Comparison of ENCODE assay signal across 8 cellular contexts in the genomic region with DNA sequence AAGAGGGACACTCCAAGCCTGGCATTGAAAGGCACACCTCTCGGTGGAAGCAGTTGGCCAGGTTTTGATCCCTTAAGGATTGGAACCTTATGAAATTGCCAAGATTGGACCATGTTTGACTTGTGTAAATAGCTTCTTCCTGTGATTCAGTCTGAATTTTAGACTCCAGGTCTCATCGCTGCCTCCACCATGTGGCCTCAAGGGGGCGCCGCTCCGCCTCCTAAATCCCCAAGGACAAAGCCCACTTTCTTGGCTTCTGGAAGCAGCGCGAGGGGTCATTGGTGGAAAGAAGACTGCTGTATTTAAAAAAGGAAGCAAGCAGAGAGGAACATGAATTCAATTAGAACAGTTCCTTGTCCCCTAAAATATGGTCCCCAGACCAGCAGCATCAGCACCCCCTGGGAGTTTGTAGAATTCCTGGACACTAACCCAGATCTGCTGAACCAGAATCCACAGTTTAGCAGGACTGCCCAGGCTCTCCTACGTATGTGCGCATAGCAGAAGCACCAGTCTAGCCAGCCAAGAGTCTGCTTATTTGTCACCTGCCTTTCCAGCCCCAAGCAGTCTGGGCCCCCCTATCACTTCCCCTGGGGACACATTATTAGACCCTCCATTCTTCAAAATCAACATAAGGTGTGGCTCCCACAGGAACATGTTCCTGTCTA.
DNase-seq lines count a peak whose midpoint lies in the region; ATAC-seq and TF ChIP-seq lines count a peak whose summit lies in the region.

No MANE protein-coding gene starts in this region.

- TF ChIP-seq CTCF in mammary epithelial cell (conservative IDR thresholded peaks at IDR 0.05 in 1 of 2, IDR thresholded peaks at IDR 0.05 in 1 of 2; ENCODE audit: extremely low read depth in 1 of 2, insufficient read depth in 1 of 2, low read depth in 1 of 2, low read length in 2 of 2) (peak; percentile 79 to 83), testis (IDR thresholded peaks at IDR 0.05) (peak; percentile 28 to 74 (median 66))

- H3K4me3 ChIP-seq in BLaER1 treated with 17β-estradiol and CSF1 and Interleukin-3, amounts not matched to agents 10 nM and 100 nM, result no peak overlapping the region
- H3K4me3 ChIP-seq in H7 (ENCODE audit: insufficient read depth, low read depth, low read length), result no peak overlapping the region
- no peak overlapping the region for H3K4me3 ChIP-seq in mammary epithelial cell (replicated peaks in 1 of 3; ENCODE audit: insufficient read depth in 1 of 3, low read depth in 2 of 3, low read length in 3 of 3)
- no peak overlapping the region for H3K4me3 ChIP-seq in testis

- ATAC-seq in left lobe of liver (peak; percentile 80), GM21786 (IDR thresholded peaks at IDR 0.05; ENCODE audit: unreplicated experiment) (no peak), HG02970 (IDR thresholded peaks at IDR 0.05; ENCODE audit: low FRiP score, unreplicated experiment) (no peak)

- CTCF ChIA-PET in mammary epithelial cell (lab: Charles Lee; ENCODE audit: low non-redundant PET), result interaction anchor here (0.6 to 0.7 kb wide), 4 partner anchors 10 to 559 kb away, joined by 3 to 22 read pairs (median 5); no protein-coding TSS in a partner anchor

- H3K27me3 ChIP-seq in BLaER1 treated with 17β-estradiol and CSF1 and Interleukin-3, amounts not matched to agents 10 nM and 100 nM, result no peaks in the 10 kb centered on the region
- H3K27me3 ChIP-seq in H7 (ENCODE audit: control insufficient read depth, insufficient read depth, low read length) (no peaks in the 10 kb centered on the region), mammary epithelial cell (ENCODE audit: insufficient read depth, low read length) (no peaks in the 10 kb centered on the region), testis (no peaks in the 10 kb centered on the region)

- peak overlapping the region; percentile 25 to 93 (median 69) for H3K4me2 ChIP-seq in BLaER1 treated with 17β-estradiol and CSF1 and Interleukin-3, amounts not matched to agents 10 nM and 100 nM
- H3K4me2 ChIP-seq in mammary epithelial cell (ENCODE audit: insufficient read depth, low read depth, low read length), result no peak overlapping the region

- H3K4me1 ChIP-seq in BLaER1 treated with 17β-estradiol and CSF1 and Interleukin-3, amounts not matched to agents 10 nM and 100 nM, result peaks cover 70 to 87% (median 81%) of the 10 kb centered on the region in 10 experiments
- H3K4me1 ChIP-seq in mammary epithelial cell (ENCODE audit: insufficient read depth, low read length) (peaks cover 14% of the 10 kb centered on the region), testis (peaks cover 33% of the 10 kb centered on the region)

- no TSS peak for BruUV-seq in mammary epithelial cell (replicated peaks; lab: Mats Ljungman, UMichigan)

- WGBS in mammary epithelial cell (ENCODE audit: low coverage, missing lambda C conversion rate), result 39% methylated on average over 7 of the region's 9 CpGs
- 45 to 46% methylated on average over 9 of the region's 9 CpGs for WGBS in testis, 2 donors

- in situ Hi-C loops in mammary epithelial cell (cut with MboI; ENCODE audit: low sequenced_read_pairs in 2 of 2), result loop anchor here (10.0 to 25.0 kb wide), 2 partner anchors 548 to 915 kb away; no protein-coding TSS in a partner anchor

- TF ChIP-seq POLR2A in testis (IDR thresholded peaks at IDR 0.05), result no peak

- intact Hi-C loops in mammary epithelial cell (cut with micrococcal nuclease) (no loop called here), testis (cut with DNase I; ENCODE audit: low total_unique reads) (no loop called here)

- H3K36me3 ChIP-seq in BLaER1 treated with 17β-estradiol and CSF1 and Interleukin-3, amounts not matched to agents 10 nM and 100 nM, result peaks cover 0 to 2% (median 0%) of the 10 kb centered on the region in 11 experiments; a peak in 4 of 22 replicates
- H3K36me3 ChIP-seq in H7 (replicated peaks; ENCODE audit: control insufficient read depth, insufficient read depth, low read length) (no peaks in the 10 kb centered on the region), mammary epithelial cell (ENCODE audit: insufficient read depth, low read length) (no peaks in the 10 kb centered on the region), testis (ENCODE audit: low read depth, missing control alignments) (no peaks in the 10 kb centered on the region)

- H3K9me3 ChIP-seq in BLaER1 treated with 17β-estradiol and CSF1 and Interleukin-3, amounts not matched to agents 10 nM and 100 nM (replicated peaks in 1 of 11), result peaks cover 3 to 9% (median 7%) of the 10 kb centered on the region in 11 experiments
- H3K9me3 ChIP-seq in mammary epithelial cell (replicated peaks; ENCODE audit: insufficient read depth, low read length) (no peaks in the 10 kb centered on the region), testis (no peaks in the 10 kb centered on the region)

- H4K20me1 ChIP-seq in BLaER1 treated with 17β-estradiol and CSF1 and Interleukin-3, amounts not matched to agents 10 nM and 100 nM, result no peaks in the 10 kb centered on the region
- no peaks in the 10 kb centered on the region for H4K20me1 ChIP-seq in mammary epithelial cell (ENCODE audit: insufficient read depth, low read length)

- DNase-seq in H7 (peak; percentile 79), NCI-H82 treated with DMSO at 0.1 percent for 48 hours (lab: John Stamatoyannopoulos, UW; ENCODE audit: unreplicated experiment) (peak; percentile 52), mammary epithelial cell (peak; percentile 50), left lobe of liver (ENCODE audit: low spot score) (no peak), testis (peak; percentile 75)

- no peaks in the 10 kb centered on the region for H3K79me2 ChIP-seq in mammary epithelial cell (ENCODE audit: insufficient read depth, low read length)

- dilution Hi-C loops in mammary epithelial cell (cut with HindIII; ENCODE audit: low sequenced_read_pairs), result no loop called here

- H2AFZ ChIP-seq in mammary epithelial cell (ENCODE audit: low read depth, low read length), result no peak overlapping the region

- peak overlapping the region in 9 of 11 experiments; percentile 23 to 68 (median 50); a peak in 19 of 22 replicates for H3K27ac ChIP-seq in BLaER1 treated with 17β-estradiol and CSF1 and Interleukin-3, amounts not matched to agents 10 nM and 100 nM
- H3K27ac ChIP-seq in mammary epithelial cell (ENCODE audit: insufficient read depth, low read depth, low read length) (no peak overlapping the region), testis (no peak overlapping the region)

- H3K9ac ChIP-seq in BLaER1 treated with 17β-estradiol and CSF1 and Interleukin-3, amounts not matched to agents 10 nM and 100 nM, result peak overlapping the region in 5 of 11 experiments; percentile 2 to 13 (median 11); a peak in 4 of 22 replicates
- H3K9ac ChIP-seq in mammary epithelial cell (ENCODE audit: insufficient read depth, low read length), result no peak overlapping the region

Comparison
In these comparisons a context has a peak if more than half of its experiments do, and no peak if none do; other contexts are left out.
1. H3K27ac ChIP-seq: peak in BLaER1 treated with 17β-estradiol and CSF1 and Interleukin-3, amounts not matched to agents 10 nM and 100 nM (9 of 11); none in mammary epithelial cell (single experiment) and testis (0 of 2).